1 cellular context compared by ENCODE assay signal in the genomic region with DNA sequence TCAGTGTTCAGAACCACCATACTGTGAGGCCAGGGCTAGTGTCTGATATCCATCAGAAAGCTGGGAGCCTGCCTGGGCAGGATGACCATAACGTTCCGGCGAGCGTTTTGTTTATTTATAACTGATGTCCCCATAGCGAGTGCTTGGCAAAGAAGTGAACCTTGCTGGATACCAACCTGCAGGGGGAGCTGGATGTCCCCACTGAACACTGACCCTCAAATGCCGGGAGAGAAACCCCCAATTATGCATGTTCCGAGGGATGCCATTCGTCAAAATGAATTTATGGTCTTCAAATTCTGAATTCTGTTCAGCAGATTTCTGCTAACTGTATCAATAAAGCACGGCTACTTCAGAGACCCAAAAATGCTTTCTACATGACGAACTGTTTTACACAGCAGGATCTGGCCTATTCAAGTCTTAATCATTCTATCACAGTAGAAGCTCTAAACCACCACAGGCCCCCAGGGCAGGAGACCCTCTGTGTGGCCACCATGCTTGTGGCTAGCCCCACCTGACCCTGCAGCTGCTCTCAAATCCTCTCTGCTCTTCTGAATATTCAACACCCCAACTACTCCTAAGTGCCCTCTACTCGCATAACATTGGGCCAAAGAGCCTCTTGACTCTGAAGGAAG.
TF ChIP-seq lines count a peak whose summit lies in the region.

No MANE protein-coding gene starts in this region.

TF ChIP-seq in H1, 55 proteins besides CTCF, POLR2A, EP300 and RAD21:
- TF ChIP-seq SP4 (IDR thresholded peaks at IDR 0.05; ENCODE audit: low read length), result no peak
- TF ChIP-seq TEAD4 (IDR thresholded peaks at IDR 0.05; ENCODE audit: low read depth, low read length), result peak; percentile 90
